Comparison of ENCODE assay signal across 27 cellular contexts in genomic region chr10:132243646-132244045, GRCh38. TPM values are rescaled to one million over a fixed set of nuclear protein-coding genes. Genes with fewer than 3 reads are reported as not detected.
DNase-seq lines count a peak whose midpoint lies in the region; ATAC-seq, FAIRE-seq and TF ChIP-seq lines count a peak whose summit lies in the region.
"Had no signal": no experiment of that assay in that cellular context is flagged by ENCODE, and none has a peak within 500 bp of the region (broad histone marks: within the 10 kb centered on the region; RNA-seq: fewer than 3 reads in every experiment).

No MANE protein-coding gene starts in this region.

- H3K36me3 ChIP-seq in BLaER1 (no peaks in the 10 kb centered on the region), H1 (ENCODE audit: control insufficient read depth in 2 of 4, insufficient read depth in 4 of 4, low read length in 3 of 4) (no peaks in the 10 kb centered on the region), neuronal stem cell (replicated peaks in 1 of 2; ENCODE audit: control insufficient read depth in 2 of 2, insufficient read depth in 2 of 2, low read length in 2 of 2) (no peaks in the 10 kb centered on the region)

- WGBS in H1 (ENCODE audit: extremely low coverage in 1 of 2, insufficient coverage in 1 of 2, insufficient read length in 1 of 2, insufficient replicate concordance in 2 of 2, low coverage in 1 of 2, low lambda C conversion rate in 2 of 2, missing lambda C conversion rate in 1 of 2), 2 experiments: 93% methylated on average over 12 of the region's 12 CpGs; no CpG with 5 or more reads in 1 of the 2 experiments
- no CpG with 5 or more reads among the region's 12 CpGs for WGBS in neuronal stem cell (ENCODE audit: extremely low coverage in 2 of 2, insufficient read length in 2 of 2, insufficient replicate concordance in 1 of 2), 2 donors

- no peak overlapping the region for H3K4me3 ChIP-seq in BLaER1
- H3K4me3 ChIP-seq in H1 (ENCODE audit: extremely low read depth in 1 of 4, insufficient read depth in 2 of 4, low read depth in 3 of 4, low read length in 4 of 4): no peak overlapping the region
- H3K4me3 ChIP-seq in neuronal stem cell (ENCODE audit: low read length in 2 of 2): no peak overlapping the region
- H3K4me3 ChIP-seq: A549, GM12878 had no signal

- DNase-seq in H1 (ENCODE audit: low read depth in 1 of 2, low spot score in 2 of 2) (no peak), neuronal stem cell (ENCODE audit: low spot score) (no peak), NCI-H2081 (lab: John Stamatoyannopoulos, UW) (no peak), NCI-H345 treated with DMSO at 0.1 percent for 48 hours (lab: John Stamatoyannopoulos, UW; ENCODE audit: unreplicated experiment) (no peak)
- no peak for DNase-seq in activated naive CD4-positive, alpha-beta T cell treated with Interleukin-2 at 50 U/mL for 16 hours
- DNase-seq: AML-193; C1 segment of cervical spinal cord; CD4-positive, alpha-beta memory T cell; CD4-positive, CD25-positive, alpha-beta regulatory T cell; CD8-positive, alpha-beta memory T cell; COR-L47; DMS 273 treated with DMSO at 0.1 percent for 48 hours; DMS153; DMS53; DMS79; DND-41; EL; GDM1 had no signal

- no peaks in the 10 kb centered on the region for H3K79me1 ChIP-seq in H1 (ENCODE audit: low read depth, low read length)
- peaks cover 6% of the 10 kb centered on the region for H3K79me1 ChIP-seq in neuronal stem cell (ENCODE audit: low read depth, low read length)

- peak; percentile 4 for ATAC-seq in stimulated activated memory B cell treated with anti-CD40 and anti-IgM and Interleukin-4, amounts not matched to agents 10 μg/mL and 1 μg/mL and 100 μg/mL, for 72 hours
- ATAC-seq: A549, GM12878 had no signal

- peak overlapping the region; percentile 11 for H3K4me2 ChIP-seq in BLaER1
- H3K4me2 ChIP-seq in H1 (ENCODE audit: insufficient read depth in 1 of 2, low read depth in 2 of 2, low read length in 2 of 2): no peak overlapping the region
- H3K4me2 ChIP-seq in neuronal stem cell (ENCODE audit: insufficient read depth, low read length, poor library complexity, severe bottlenecking): no peak overlapping the region
- H3K4me2 ChIP-seq: A549 had no signal

- H4K20me1 ChIP-seq in BLaER1 (no peaks in the 10 kb centered on the region; the same call in 1 of the 2 replicates), H1 (replicated peaks in 1 of 2; ENCODE audit: control insufficient read depth in 1 of 2, insufficient read depth in 2 of 2, low read length in 2 of 2) (peaks cover 0 to 2% of the 10 kb centered on the region in 2 experiments)

- no peak overlapping the region for H4K5ac ChIP-seq in H1 (ENCODE audit: insufficient read length, low read depth, low read length)

- H3K56ac ChIP-seq in H1 (replicated peaks; ENCODE audit: insufficient read length, low read depth, low read length): no peak overlapping the region

- H2BK15ac ChIP-seq in H1 (ENCODE audit: low read length) (no peak overlapping the region), neuronal stem cell (ENCODE audit: low read length) (peak overlapping the region; percentile 75)

- TF ChIP-seq RAD21 in H1 (IDR thresholded peaks at IDR 0.05 in 1 of 2, conservative IDR thresholded peaks at IDR 0.05 in 1 of 2; ENCODE audit: low read depth in 2 of 2, low read length in 2 of 2): no peak

- CTCF ChIA-PET in H1 (lab: Charles Lee; ENCODE audit: partially characterized antibody): interaction anchor here (1.1 to 1.4 kb wide), 3 partner anchors 9 to 18 kb away, joined by 3 to 6 read pairs (median 5); no protein-coding TSS in a partner anchor

- peaks cover under 1% of the 10 kb centered on the region; the same call in 1 of the 2 replicates for H3K23me2 ChIP-seq in H1 (ENCODE audit: low read depth, low read length)

- H4K8ac ChIP-seq in H1 (ENCODE audit: extremely low read depth, insufficient read depth, low read length) (peak overlapping the region; percentile 40), neuronal stem cell (ENCODE audit: low read depth, low read length) (peak overlapping the region; percentile 83)

- no peak overlapping the region for H2BK12ac ChIP-seq in H1 (ENCODE audit: low read depth, low read length)
- H2BK12ac ChIP-seq in neuronal stem cell (ENCODE audit: low read length): peak overlapping the region; percentile 93

- no peak overlapping the region for H3K27ac ChIP-seq in BLaER1
- no peak overlapping the region for H3K27ac ChIP-seq in H1 (ENCODE audit: low read depth, low read length)
- H3K27ac ChIP-seq in neuronal stem cell (replicated peaks; ENCODE audit: low read length): peak overlapping the region; percentile 92
- H3K27ac ChIP-seq: 22Rv1, A549 had no signal

- no peaks in the 10 kb centered on the region for H3K4me1 Mint-ChIP-seq in stimulated activated memory B cell treated with anti-CD40 and anti-IgM and Interleukin-4, amounts not matched to agents 10 μg/mL and 1 μg/mL and 100 μg/mL, for 72 hours

- H4K91ac ChIP-seq in H1 (replicated peaks; ENCODE audit: insufficient read length, low read length) (no peak overlapping the region), neuronal stem cell (ENCODE audit: low read depth, low read length, poor library complexity) (peak overlapping the region; percentile 22)

- no peaks in the 10 kb centered on the region for H3K36me3 Mint-ChIP-seq in stimulated activated memory B cell treated with anti-CD40 and anti-IgM and Interleukin-4, amounts not matched to agents 10 μg/mL and 1 μg/mL and 100 μg/mL, for 72 hours
- H3K36me3 Mint-ChIP-seq: CD4-positive, alpha-beta memory T cell; CD4-positive, CD25-positive, alpha-beta regulatory T cell had no signal

- no peak for TF ChIP-seq POLR2A in H1 (IDR thresholded peaks at IDR 0.05; ENCODE audit: control extremely low read depth in 1 of 2, low read depth in 2 of 2, low read length in 2 of 2)

- POLR2A ChIA-PET in H1 (lab: Charles Lee; ENCODE audit: partially characterized antibody): no interaction called here

- H3K9me3 ChIP-seq in BLaER1: no peaks in the 10 kb centered on the region
- H3K9me3 ChIP-seq in H1 (ENCODE audit: insufficient read depth in 2 of 2, low read depth in 1 of 2, low read length in 1 of 2): no peaks in the 10 kb centered on the region
- no peaks in the 10 kb centered on the region for H3K9me3 ChIP-seq in neuronal stem cell (replicated peaks in 1 of 2; ENCODE audit: control insufficient read depth in 2 of 2, insufficient read depth in 1 of 2, low read depth in 1 of 2, low read length in 2 of 2)
- H3K9me3 ChIP-seq: A549 had no signal

- H3K18ac ChIP-seq in H1 (ENCODE audit: extremely low read depth, low read length): no peak overlapping the region
- peak overlapping the region; percentile 96 for H3K18ac ChIP-seq in neuronal stem cell (ENCODE audit: low read length)

- no peak overlapping the region for H3K27ac Mint-ChIP-seq in stimulated activated memory B cell treated with anti-CD40 and anti-IgM and Interleukin-4, amounts not matched to agents 10 μg/mL and 1 μg/mL and 100 μg/mL, for 72 hours
- H3K27ac Mint-ChIP-seq: B cell; CD4-positive, alpha-beta memory T cell; CD4-positive, CD25-positive, alpha-beta regulatory T cell; CD8-positive, alpha-beta memory T cell had no signal

- TF ChIP-seq EP300 in H1 (IDR thresholded peaks at IDR 0.05; ENCODE audit: borderline replicate concordance in 1 of 2, low read depth in 2 of 2, low read length in 2 of 2): no peak

- H2BK120ac ChIP-seq in H1 (replicated peaks; ENCODE audit: low read depth, low read length): no peak overlapping the region
- H2BK120ac ChIP-seq in neuronal stem cell (ENCODE audit: low read depth, low read length): peak overlapping the region; percentile 78

- peaks cover 12% of the 10 kb centered on the region for H3K27me3 Mint-ChIP-seq in stimulated activated memory B cell treated with anti-CD40 and anti-IgM and Interleukin-4, amounts not matched to agents 10 μg/mL and 1 μg/mL and 100 μg/mL, for 72 hours
- H3K27me3 Mint-ChIP-seq: B cell; CD4-positive, alpha-beta memory T cell; CD4-positive, CD25-positive, alpha-beta regulatory T cell; CD8-positive, alpha-beta memory T cell had no signal

- H3K27me3 ChIP-seq in BLaER1 (no peaks in the 10 kb centered on the region; the same call in 1 of the 2 replicates), H1 (replicated peaks in 1 of 4; ENCODE audit: control insufficient read depth in 3 of 4, extremely low read depth in 1 of 4, insufficient read depth in 3 of 4, low read length in 3 of 4) (no peaks in the 10 kb centered on the region; a peak in 1 of 7 replicates), neuronal stem cell (ENCODE audit: control insufficient read depth in 3 of 3, insufficient read depth in 3 of 3, low read depth in 1 of 3, low read length in 3 of 3) (no peaks in the 10 kb centered on the region)

- H2BK5ac ChIP-seq in H1 (ENCODE audit: low read depth, low read length) (no peak overlapping the region), neuronal stem cell (ENCODE audit: low read length) (peak overlapping the region; percentile 79)

- no peak overlapping the region for H3K4ac ChIP-seq in H1 (replicated peaks; ENCODE audit: insufficient read length, low read depth, low read length)
- peak overlapping the region; percentile 91 for H3K4ac ChIP-seq in neuronal stem cell (ENCODE audit: low read length)

- no peaks in the 10 kb centered on the region for H3K9me3 Mint-ChIP-seq in stimulated activated memory B cell treated with anti-CD40 and anti-IgM and Interleukin-4, amounts not matched to agents 10 μg/mL and 1 μg/mL and 100 μg/mL, for 72 hours
- H3K9me3 Mint-ChIP-seq: CD14-positive monocyte; CD4-positive, alpha-beta memory T cell; CD8-positive, alpha-beta memory T cell had no signal

- no peak for TF ChIP-seq CTCF in H1 (IDR thresholded peaks at IDR 0.05; ENCODE audit: control extremely low read depth in 1 of 3, insufficient read depth in 1 of 3, low read depth in 1 of 3, low read length in 3 of 3)

- H3K4me1 ChIP-seq in BLaER1 (peaks cover 66% of the 10 kb centered on the region), H1 (replicated peaks in 1 of 4; ENCODE audit: control insufficient read depth in 3 of 4, insufficient read depth in 4 of 4, low read length in 3 of 4) (peaks cover 0 to 4% (median 2%) of the 10 kb centered on the region in 4 experiments; a peak in 4 of 7 replicates), neuronal stem cell (ENCODE audit: control insufficient read depth in 2 of 2, insufficient read depth in 1 of 2, low read depth in 1 of 2, low read length in 2 of 2) (peaks cover 5 to 39% of the 10 kb centered on the region in 2 donors)

- no peak overlapping the region for H2BK20ac ChIP-seq in H1 (ENCODE audit: low read length)

- no peak for FAIRE-seq in H1 (lab: Jason Lieb, UNC)
- FAIRE-seq: A549, GM12878, GM12892, GM18507 had no signal

- H3K4me3 Mint-ChIP-seq in stimulated activated memory B cell treated with anti-CD40 and anti-IgM and Interleukin-4, amounts not matched to agents 10 μg/mL and 1 μg/mL and 100 μg/mL, for 72 hours: no peak overlapping the region
- H3K4me3 Mint-ChIP-seq: B cell; CD14-positive monocyte; CD4-positive, alpha-beta memory T cell; CD4-positive, CD25-positive, alpha-beta regulatory T cell; CD8-positive, alpha-beta memory T cell had no signal

- H3K23ac ChIP-seq in H1 (ENCODE audit: insufficient read length) (no peak overlapping the region), neuronal stem cell (ENCODE audit: low read depth, low read length, poor library complexity) (peak overlapping the region; percentile 60)

- H3K9ac ChIP-seq in BLaER1 (no peak overlapping the region), H1 (replicated peaks in 1 of 4; ENCODE audit: extremely low read depth in 1 of 4, low read depth in 3 of 4, low read length in 3 of 4) (no peak overlapping the region), neuronal stem cell (ENCODE audit: low read depth, low read length, poor library complexity) (peak overlapping the region; percentile 30)

- no peaks in the 10 kb centered on the region for H3K79me2 ChIP-seq in H1 (ENCODE audit: control insufficient read depth in 1 of 2, insufficient read depth in 2 of 2, low read length in 2 of 2)

- no peak overlapping the region for H3K14ac ChIP-seq in H1 (ENCODE audit: insufficient read length)
- H3K14ac ChIP-seq in neuronal stem cell (ENCODE audit: low read length): peak overlapping the region; percentile 75

- H2AFZ ChIP-seq in H1 (ENCODE audit: low read length) (no peak overlapping the region), neuronal stem cell (ENCODE audit: low read length) (no peak overlapping the region)

- no peak overlapping the region for H2AK5ac ChIP-seq in H1 (ENCODE audit: low read depth, low read length)
- peak overlapping the region; percentile 100 for H2AK5ac ChIP-seq in neuronal stem cell (ENCODE audit: low read depth, low read length)

RNA-seq across cellular contexts. Expression of gene DPYSL4, which starts 56.9 kb away (rescaled TPM):
- total RNA-seq in H1 (2021; fragmentation: NEBNext Ultra II Directional; extraction: Animal tissue kit (Norgen Biotek cat#: 25700)): 15.2 and 16.4 TPM in 2 replicates
- polyA plus RNA-seq in H1 (2011; rRNA removed): 12.9 and 21.6 TPM in 2 replicates
- polyA plus RNA-seq in H1 (2011; cell fraction: cytosol; rRNA removed): 12.2 TPM
- polyA plus RNA-seq in H1 (2011; cell fraction: nucleus; rRNA removed): 51.0 TPM
- 17.8 to 24.2 TPM (median 20.8 TPM) in 4 replicates for polyA plus RNA-seq in H1 (2012, experiment 1 of 2)
- polyA plus RNA-seq in H1 (2012, experiment 2 of 2): 13.3 TPM
- 15.1 TPM for polyA plus RNA-seq in H1 (2013, experiment 1 of 2)
- polyA plus RNA-seq in H1 (2013, experiment 2 of 2): 13.3 TPM
- polyA minus RNA-seq in H1 (2011; rRNA and poly(A)+ RNA removed): 7.1 and 10.2 TPM in 2 replicates
- polyA minus RNA-seq in H1 (2011; cell fraction: cytosol; rRNA and poly(A)+ RNA removed): 7.7 TPM
- polyA minus RNA-seq in H1 (2011; cell fraction: nucleus; rRNA and poly(A)+ RNA removed): 9.5 TPM
- polyA plus RNA-seq in neuronal stem cell (2013, experiment 1 of 2): 27.1 TPM
- 25.4 TPM for polyA plus RNA-seq in neuronal stem cell (2013, experiment 2 of 2)
- polyA plus RNA-seq: CD14-positive monocyte; CD8-positive, alpha-beta memory T cell had no signal
